In the genomic region with DNA sequence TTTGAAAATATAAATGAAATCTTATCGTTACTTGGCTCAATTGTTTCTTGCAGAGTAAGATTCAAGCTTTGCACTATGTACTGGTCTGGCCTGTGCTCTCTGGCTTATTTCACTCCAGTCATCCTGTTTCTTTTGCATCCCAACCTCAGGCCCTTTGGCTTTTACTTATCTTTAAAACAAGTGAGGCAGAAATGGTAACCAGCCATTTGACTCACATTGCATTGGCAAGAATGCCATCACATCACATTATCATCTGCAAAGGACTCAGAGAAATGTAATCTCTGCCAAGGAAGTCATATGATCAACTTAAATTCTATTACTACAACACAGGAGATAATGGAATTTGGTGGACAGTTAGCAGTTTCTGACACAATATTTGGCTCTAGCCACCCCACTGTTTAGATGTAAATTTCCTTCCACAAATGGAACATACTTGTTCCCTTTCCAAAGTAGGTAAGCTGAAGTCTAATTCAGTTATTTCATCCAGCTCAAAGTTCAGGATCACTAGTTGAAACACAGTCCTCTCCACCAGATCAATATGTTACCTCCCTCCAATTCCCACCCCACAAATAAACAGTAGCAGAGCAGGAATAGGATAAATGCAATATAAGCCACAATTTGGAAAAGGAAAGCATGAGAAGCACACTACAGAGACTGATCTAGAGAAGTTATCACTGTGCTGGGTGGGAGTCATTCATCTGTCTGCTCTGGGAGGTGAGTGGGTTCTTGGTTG, we compare ENCODE assay signal across 21 cellular contexts.
"Had no signal": no experiment of that assay in that cellular context is flagged by ENCODE, and none has a peak within 500 bp of the region (broad histone marks: within the 10 kb centered on the region; RNA-seq: fewer than 3 reads in every experiment).

No MANE protein-coding gene starts in this region.

- H3K27me3 Mint-ChIP-seq: activated CD4-positive, alpha-beta T cell treated with anti-CD3 and anti-CD28 coated beads, Interleukin-2, amount 10 ng/mL, durations not matched to agents 24 days and 14 days; activated CD8-positive, alpha-beta T cell treated with anti-CD3 and anti-CD28 coated beads for 36 hours; activated naive CD8-positive, alpha-beta T cell treated with anti-CD3 and anti-CD28 coated beads, Interleukin-2, amount 10 ng/mL, durations not matched to agents 7 days and 5 days; activated T-helper 17 cell treated with anti-CD3 and anti-CD28 coated beads, Interleukin-2, amount 50 U/mL, for 72 hours; brain; central memory CD8-positive, alpha-beta T cell; naive thymus-derived CD8-positive, alpha-beta T cell had no signal

- H3K4me1 ChIP-seq: colonic mucosa had no signal

- H3K4me1 Mint-ChIP-seq: activated CD4-positive, alpha-beta T cell treated with anti-CD3 and anti-CD28 coated beads, Interleukin-2, amount 10 ng/mL, durations not matched to agents 24 days and 14 days; activated naive CD8-positive, alpha-beta T cell treated with anti-CD3 and anti-CD28 coated beads, Interleukin-2, amount 10 ng/mL, durations not matched to agents 7 days and 5 days; activated T-helper 17 cell treated with anti-CD3 and anti-CD28 coated beads, Interleukin-2, amount 50 U/mL, for 72 hours; central memory CD8-positive, alpha-beta T cell; naive thymus-derived CD8-positive, alpha-beta T cell had no signal

- H3K27me3 ChIP-seq: colonic mucosa, neutrophil had no signal

- H3K27ac ChIP-seq: colonic mucosa, epithelial cell of prostate, neutrophil had no signal

- H3K36me3 ChIP-seq: colonic mucosa, neutrophil had no signal

- H3K4me3 ChIP-seq: colonic mucosa had no signal

- DNase-seq: activated CD4-positive, alpha-beta T cell treated with anti-CD3 and anti-CD28 coated beads, Interleukin-2, amount 10 ng/mL, durations not matched to agents 24 days and 14 days; activated CD8-positive, alpha-beta T cell treated with anti-CD3 and anti-CD28 coated beads for 36 hours; activated naive CD4-positive, alpha-beta T cell treated with Interleukin-2 at 50 U/mL for 16 hours; activated naive CD8-positive, alpha-beta T cell treated with anti-CD3 and anti-CD28 coated beads, Interleukin-2, amount 10 ng/mL, durations not matched to agents 7 days and 5 days; activated T-cell treated with anti-CD3 and anti-CD28 coated beads, Interleukin-2, amount 50 U/mL, for 1 hour; colonic mucosa; endodermal cell; foreskin fibroblast; mesendoderm; naive thymus-derived CD8-positive, alpha-beta T cell; posterior cingulate gyrus; stimulated activated CD4-positive, alpha-beta T cell treated with anti-CD3 and anti-CD28 coated beads, Interleukin-12 subunit alpha, Interleukin-12 subunit beta, amount 100 ng/mL, for 4 hours; stimulated activated CD4-positive, alpha-beta T cell treated with anti-CD3 and anti-CD28 coated beads, Interleukin-1b, Interleukin-23, amount 100 ng/mL, for 48 hours; stimulated activated CD8-positive, alpha-beta memory T cell treated with anti-CD3 and anti-CD28 coated beads, Interleukin-4, amount 100 ng/mL, for 48 hours; stimulated activated naive CD4-positive, alpha-beta T cell; T1000 had no signal

- H3K9me3 Mint-ChIP-seq: brain had no signal

- ATAC-seq: activated CD8-positive, alpha-beta T cell treated with anti-CD3 and anti-CD28 coated beads for 36 hours; activated T-helper 17 cell treated with anti-CD3 and anti-CD28 coated beads, Interleukin-2, amount 50 U/mL, for 72 hours; naive thymus-derived CD8-positive, alpha-beta T cell had no signal

- H3K4me3 Mint-ChIP-seq: activated CD4-positive, alpha-beta T cell treated with anti-CD3 and anti-CD28 coated beads, Interleukin-2, amount 10 ng/mL, durations not matched to agents 24 days and 14 days; activated CD8-positive, alpha-beta T cell treated with anti-CD3 and anti-CD28 coated beads for 36 hours; activated naive CD8-positive, alpha-beta T cell treated with anti-CD3 and anti-CD28 coated beads, Interleukin-2, amount 10 ng/mL, durations not matched to agents 7 days and 5 days; activated T-helper 17 cell treated with anti-CD3 and anti-CD28 coated beads, Interleukin-2, amount 50 U/mL, for 72 hours; brain; central memory CD8-positive, alpha-beta T cell; endodermal cell; naive thymus-derived CD8-positive, alpha-beta T cell had no signal

- H3K36me3 Mint-ChIP-seq: activated naive CD8-positive, alpha-beta T cell treated with anti-CD3 and anti-CD28 coated beads, Interleukin-2, amount 10 ng/mL, durations not matched to agents 7 days and 5 days; brain; naive thymus-derived CD8-positive, alpha-beta T cell had no signal

- H3K27ac Mint-ChIP-seq: activated CD4-positive, alpha-beta T cell treated with anti-CD3 and anti-CD28 coated beads, Interleukin-2, amount 10 ng/mL, durations not matched to agents 24 days and 14 days; activated CD8-positive, alpha-beta T cell treated with anti-CD3 and anti-CD28 coated beads for 36 hours; activated naive CD8-positive, alpha-beta T cell treated with anti-CD3 and anti-CD28 coated beads, Interleukin-2, amount 10 ng/mL, durations not matched to agents 7 days and 5 days; activated T-helper 17 cell treated with anti-CD3 and anti-CD28 coated beads, Interleukin-2, amount 50 U/mL, for 72 hours; brain; endodermal cell; naive thymus-derived CD8-positive, alpha-beta T cell had no signal

- H3K9me3 ChIP-seq: colonic mucosa, neutrophil had no signal
